Comparison of ENCODE assay signal across 7 cellular contexts in the genomic region with DNA sequence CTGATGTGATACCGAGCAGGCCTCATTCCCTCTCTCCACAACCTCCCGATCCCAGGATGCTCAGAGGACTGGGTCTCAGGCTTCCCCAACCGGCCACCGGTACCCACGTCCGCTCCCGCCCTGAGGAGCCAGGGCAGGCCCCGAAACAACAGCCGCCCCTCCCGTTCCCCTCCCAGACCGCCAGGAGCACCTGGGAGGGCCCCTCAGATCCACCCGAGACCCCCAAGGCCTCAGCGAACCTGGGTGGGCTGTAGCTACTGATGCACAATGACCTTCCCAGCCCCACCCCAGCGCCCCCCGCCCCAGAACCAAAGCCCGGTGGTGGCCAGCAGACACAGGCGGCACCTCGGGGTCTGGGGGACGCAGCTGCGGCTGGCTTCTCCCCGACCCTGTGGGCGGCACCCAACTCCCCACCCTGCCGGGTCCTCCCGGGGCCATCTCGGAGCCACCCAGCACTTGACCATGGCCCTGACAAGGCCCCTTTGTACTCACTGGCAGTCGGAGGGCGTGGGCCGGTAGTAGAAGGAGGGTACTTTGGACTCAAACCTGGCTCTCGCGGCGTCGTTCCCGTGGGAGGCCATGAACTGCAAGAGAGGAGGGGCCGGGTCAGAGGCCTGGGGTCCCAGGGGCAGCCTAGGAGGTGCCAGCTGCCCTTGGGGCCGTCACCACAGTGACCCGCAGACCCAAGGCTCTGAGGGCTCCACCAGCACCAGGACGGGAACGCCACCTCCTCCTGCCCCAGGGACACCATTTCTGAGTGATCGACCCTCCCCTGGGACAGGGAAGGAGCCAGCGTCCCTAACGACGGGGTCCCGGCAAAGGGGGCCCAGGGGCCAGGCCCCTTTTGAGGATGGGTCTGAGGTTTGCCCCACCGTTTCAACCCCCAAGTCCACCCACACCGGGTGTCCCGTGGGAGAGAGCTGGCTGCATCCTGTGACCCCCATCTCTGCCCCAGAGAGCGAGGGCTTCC.
DNase-seq lines count a peak whose midpoint lies in the region; ATAC-seq lines count a peak whose summit lies in the region.
"Had no signal": no experiment of that assay in that cellular context is flagged by ENCODE, and none has a peak within 500 bp of the region (broad histone marks: within the 10 kb centered on the region; RNA-seq: fewer than 3 reads in every experiment).

No MANE protein-coding gene starts in this region.

- no peak for ATAC-seq in GM19351 (IDR thresholded peaks at IDR 0.05; ENCODE audit: unreplicated experiment)

- peak overlapping the region; percentile 97 for H3K27ac ChIP-seq in cingulate gyrus (ENCODE audit: low read depth, low read length)

- DNase-seq in HuH-7.5 (ENCODE audit: low spot score) = peak; percentile 83
- peak in 35 of 56 donors; percentile 26 to 80 (median 55) for DNase-seq in nucleus accumbens (lab: John Stamatoyannopoulos, UW)
- no peak for DNase-seq in MV-4-11 (lab: John Stamatoyannopoulos, UW)
- no peak for DNase-seq in HUDEP-2 (lab: John Stamatoyannopoulos, UW; ENCODE audit: unreplicated experiment in 76 of 76)
- DNase-seq: activated CD4-positive, alpha-beta T cell treated with anti-CD3 and anti-CD28 coated beads, Interleukin-2, amount 10 ng/mL, durations not matched to agents 7 days and 5 days had no signal

Comparison
In these comparisons a context has a peak if more than half of its experiments do, and no peak if none do; other contexts are left out.
1. DNase-seq: peak in HuH-7.5 (single experiment) and nucleus accumbens (35 of 56); none in MV-4-11 (single experiment) and HUDEP-2 (0 of 76).